21 cellular contexts compared by ENCODE assay signal in the genomic region with DNA sequence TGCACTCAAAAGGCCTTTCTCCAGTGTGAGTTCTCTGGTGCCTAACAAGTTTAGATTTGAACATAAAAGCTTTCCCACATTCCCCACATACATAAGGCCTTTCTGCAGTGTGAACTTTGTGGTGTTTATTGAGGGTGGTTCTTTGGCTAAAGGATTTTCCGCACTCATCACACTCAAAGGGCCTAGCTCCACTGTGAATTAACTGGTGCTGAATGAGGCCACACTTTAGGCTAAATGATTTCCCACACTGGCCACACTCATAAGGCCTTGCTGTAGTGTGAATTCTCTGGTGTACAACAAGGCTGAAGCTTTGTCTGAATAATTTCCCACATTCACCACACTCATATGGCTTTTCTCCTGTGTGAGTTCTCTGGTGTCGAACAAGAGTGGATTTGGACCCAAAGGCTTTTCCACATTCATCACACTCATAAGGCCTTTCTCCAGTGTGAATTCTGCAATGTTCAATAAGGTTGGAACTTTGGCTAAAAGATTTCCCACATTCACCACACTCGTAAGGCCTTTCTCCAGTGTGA. TPM values are rescaled to one million over a fixed set of nuclear protein-coding genes. Genes with fewer than 3 reads are reported as not detected.
DNase-seq lines count a peak whose midpoint lies in the region; ATAC-seq, FAIRE-seq and TF ChIP-seq lines count a peak whose summit lies in the region.
"Had no signal": no experiment of that assay in that cellular context is flagged by ENCODE, and none has a peak within 500 bp of the region (broad histone marks: within the 10 kb centered on the region; RNA-seq: fewer than 3 reads in every experiment).

No MANE protein-coding gene starts in this region.

- TF ChIP-seq CTCF in HCT116 (IDR thresholded peaks at IDR 0.05 in 2 of 3, conservative IDR thresholded peaks at IDR 0.05 in 1 of 3; ENCODE audit: borderline replicate concordance in 1 of 3, insufficient read depth in 1 of 3, low read depth in 2 of 3, low read length in 2 of 3) (no peak), K562 (IDR thresholded peaks at IDR 0.05 in 2 of 3, conservative IDR thresholded peaks at IDR 0.05 in 1 of 3; ENCODE audit: insufficient read depth in 2 of 3, low read depth in 1 of 3, low read length in 3 of 3) (no peak), liver (IDR thresholded peaks at IDR 0.05; ENCODE audit: low read depth, low read length, missing input control) (no peak), osteoblast (IDR thresholded peaks at IDR 0.05; ENCODE audit: extremely low read depth, low read depth, low read length) (no peak), upper lobe of left lung (IDR thresholded peaks at IDR 0.05) (no peak)

- TF ChIP-seq RAD21 in HCT116 (IDR thresholded peaks at IDR 0.05; ENCODE audit: low read depth) (no peak), K562 (CRISPR knock-in tag; conservative IDR thresholded peaks at IDR 0.05 in 1 of 2, IDR thresholded peaks at IDR 0.05 in 1 of 2) (no peak), liver (IDR thresholded peaks at IDR 0.05) (no peak)

- H3K27ac ChIP-seq in HCT116 (ENCODE audit: low read depth, low read length) (no peak overlapping the region), K562 (ENCODE audit: extremely low read depth, low read depth, low read length) (no peak overlapping the region), liver (ENCODE audit: low read depth in 1 of 2, low read length in 2 of 2) (no peak overlapping the region), osteoblast (ENCODE audit: low read depth, low read length) (no peak overlapping the region), upper lobe of left lung (no peak overlapping the region), SJCRH30 (no peak overlapping the region)
- H3K27ac ChIP-seq: PC-9 had no signal

- H3K79me2 ChIP-seq in HCT116 (ENCODE audit: insufficient read depth, low read length), result 0 out of 2 replicates have a peak, but pooled peaks cover 2% of the 10 kb centered on the region
- no peaks in the 10 kb centered on the region for H3K79me2 ChIP-seq in K562 (ENCODE audit: control insufficient read depth, insufficient read depth, low read length)
- H3K79me2 ChIP-seq in osteoblast (ENCODE audit: insufficient read depth, low read length), result peaks cover 20% of the 10 kb centered on the region

- peaks cover 0 to 2% of the 10 kb centered on the region in 2 experiments; a peak in 1 of 4 replicates for H3K4me1 ChIP-seq in HCT116 (ENCODE audit: control insufficient read depth in 1 of 2, insufficient read depth in 2 of 2, low read length in 2 of 2)
- H3K4me1 ChIP-seq in K562 (replicated peaks in 1 of 2; ENCODE audit: control insufficient read depth in 2 of 2, insufficient read depth in 2 of 2, low read length in 2 of 2), result no peaks in the 10 kb centered on the region
- H3K4me1 ChIP-seq in liver (ENCODE audit: control insufficient read depth in 4 of 4, insufficient read depth in 4 of 4, low read length in 3 of 4), result peaks cover 0 to under 1% (median 0%) of the 10 kb centered on the region in 4 donors
- H3K4me1 ChIP-seq in osteoblast (ENCODE audit: insufficient read depth, low read length), result no peaks in the 10 kb centered on the region
- peaks cover 0 to 3% (median 0%) of the 10 kb centered on the region in 4 donors for H3K4me1 ChIP-seq in upper lobe of left lung
- no peaks in the 10 kb centered on the region for H3K4me1 ChIP-seq in SJCRH30

- no peaks in the 10 kb centered on the region for H3K27me3 ChIP-seq in HCT116 (ENCODE audit: insufficient read depth, low read length)
- no peaks in the 10 kb centered on the region for H3K27me3 ChIP-seq in K562 (ENCODE audit: control insufficient read depth in 2 of 2, insufficient read depth in 2 of 2, low read length in 2 of 2)
- no peaks in the 10 kb centered on the region for H3K27me3 ChIP-seq in liver (ENCODE audit: control insufficient read depth in 4 of 4, insufficient read depth in 4 of 4, low read length in 3 of 4)
- no peaks in the 10 kb centered on the region for H3K27me3 ChIP-seq in osteoblast (ENCODE audit: insufficient read depth, low read length)
- H3K27me3 ChIP-seq in upper lobe of left lung, result no peaks in the 10 kb centered on the region
- no peaks in the 10 kb centered on the region for H3K27me3 ChIP-seq in SJCRH30
- H3K27me3 ChIP-seq: MG63 had no signal

- H3K9me1 ChIP-seq in K562 (ENCODE audit: control insufficient read depth, insufficient read depth, low read length), result no peaks in the 10 kb centered on the region

- BruUV-seq in HCT116 (replicated peaks; lab: Mats Ljungman, UMichigan) (no TSS peak), K562 (replicated peaks; lab: Mats Ljungman, UMichigan) (no TSS peak)

- CTCF ChIA-PET in HCT116 (lab: Charles Lee), result no interaction called here
- CTCF ChIA-PET in K562 (lab: Yijun Ruan, JAX; ENCODE audit: low intra/inter-chr PET ratio), result no interaction called here

- H3K36me3 ChIP-seq in HCT116 (ENCODE audit: control insufficient read depth in 1 of 2, insufficient read depth in 2 of 2, low read length in 2 of 2), result peaks cover 15 to 29% of the 10 kb centered on the region in 2 experiments
- H3K36me3 ChIP-seq in K562 (ENCODE audit: control insufficient read depth, insufficient read depth, low read length), result 0 out of 3 replicates have a peak, but pooled peaks cover 3% of the 10 kb centered on the region
- peaks cover 10 to 52% (median 50%) of the 10 kb centered on the region in 4 donors for H3K36me3 ChIP-seq in liver (ENCODE audit: control insufficient read depth in 4 of 4, insufficient read depth in 3 of 4, low read depth in 1 of 4, low read length in 3 of 4)
- H3K36me3 ChIP-seq in osteoblast (ENCODE audit: insufficient read depth, low read length), result peaks cover 49% of the 10 kb centered on the region
- H3K36me3 ChIP-seq in upper lobe of left lung, result peaks cover 26 to 52% (median 48%) of the 10 kb centered on the region in 4 donors
- H3K36me3 ChIP-seq in SJCRH30, result peaks cover 49% of the 10 kb centered on the region

- no peaks in the 10 kb centered on the region for H3K9me2 ChIP-seq in HCT116 (ENCODE audit: insufficient read depth)

- no peak for TF ChIP-seq POLR2A in HCT116 (IDR thresholded peaks at IDR 0.05; ENCODE audit: borderline replicate concordance, extremely low read depth, insufficient read depth, insufficient read length)
- no peak for TF ChIP-seq POLR2A in K562 (conservative IDR thresholded peaks at IDR 0.05)
- TF ChIP-seq POLR2A in upper lobe of left lung (IDR thresholded peaks at IDR 0.05), result no peak

- H3K9ac ChIP-seq in HCT116 (ENCODE audit: low read length) (no peak overlapping the region), K562 (ENCODE audit: insufficient read depth in 1 of 2, low read depth in 2 of 2, low read length in 2 of 2) (no peak overlapping the region), liver (ENCODE audit: low read depth in 1 of 2, low read length in 2 of 2) (no peak overlapping the region)

- TF ChIP-seq EP300 in K562 (IDR thresholded peaks at IDR 0.05; ENCODE audit: low read length) (no peak), upper lobe of left lung (IDR thresholded peaks at IDR 0.05) (no peak)

- H3K9me3 ChIP-seq in HCT116 (ENCODE audit: control insufficient read depth in 1 of 2, insufficient read depth in 1 of 2, low read depth in 1 of 2, low read length in 2 of 2), result peaks cover 61 to 63% of the 10 kb centered on the region in 2 experiments; a peak in 3 of 4 replicates
- H3K9me3 ChIP-seq in K562 (replicated peaks; ENCODE audit: control insufficient read depth, insufficient read depth, low read depth, low read length), result peaks cover 13% of the 10 kb centered on the region
- H3K9me3 ChIP-seq in liver (ENCODE audit: control insufficient read depth in 4 of 4, low read length in 3 of 4), result peaks cover 64 to 94% (median 90%) of the 10 kb centered on the region in 4 donors
- H3K9me3 ChIP-seq in osteoblast (ENCODE audit: low read depth, low read length), result peaks cover 65% of the 10 kb centered on the region
- peaks cover 61 to 100% (median 97%) of the 10 kb centered on the region in 4 donors for H3K9me3 ChIP-seq in upper lobe of left lung
- H3K9me3 ChIP-seq in SJCRH30 (replicated peaks), result peaks cover 39% of the 10 kb centered on the region

- in situ Hi-C loops in K562 (cut with MboI), result no loop called here

- RAD21 ChIA-PET in HCT116 (lab: Charles Lee; ENCODE audit: low non-redundant PET in 1 of 2, low total read pairs in 2 of 2, uncharacterized antibody in 2 of 2, unreplicated experiment in 2 of 2), result no interaction called here

- DNase-seq in HCT116 (ENCODE audit: low read depth, low spot score) (no peak), K562 (ENCODE audit: extremely low read depth in 1 of 4, low spot score in 3 of 4) (no peak), osteoblast (ENCODE audit: insufficient read length, low spot score, missing footprints) (peak; percentile 38), upper lobe of left lung (no peak), activated T-cell treated with anti-CD3 and anti-CD28 coated beads for 4 hours (no peak), SJCRH30 (no peak), LoVo (ENCODE audit: low spot score) (no peak)
- DNase-seq: GOT3, HCEC 1CT, KBM-7, MG63, NCI-H1694, NCI-H2029 treated with DMSO at 0.1 percent for 48 hours, NCI-H2227 treated with DMSO at 0.1 percent for 48 hours, NCI-H526 treated with DMSO at 0.1 percent for 48 hours, PC-9, Right ventricle myocardium superior, RPMI8226 had no signal

- WGBS in K562 (ENCODE audit: insufficient coverage, low coverage, missing lambda C conversion rate), result 42% methylated on average over 3 of the region's 3 CpGs
- WGBS in liver, result 98% methylated on average over 3 of the region's 3 CpGs
- 95 to 97% methylated on average over 3 of the region's 3 CpGs for WGBS in upper lobe of left lung, 2 donors

- POLR2A ChIA-PET in HCT116 (lab: Charles Lee), result no interaction called here
- POLR2A ChIA-PET in K562 (lab: Yijun Ruan, JAX), result no interaction called here

- FAIRE-seq in K562 (lab: Jason Lieb, UNC), result no peak
- FAIRE-seq: D721Med had no signal

- H3K4me2 ChIP-seq in HCT116 (ENCODE audit: low read length), result no peak overlapping the region
- no peak overlapping the region for H3K4me2 ChIP-seq in K562 (ENCODE audit: insufficient read depth, low read length)
- no peak overlapping the region for H3K4me2 ChIP-seq in osteoblast (ENCODE audit: insufficient read depth, low read length)
- H3K4me2 ChIP-seq: PC-9 had no signal

- H4K20me1 ChIP-seq in HCT116 (ENCODE audit: insufficient read depth), result no peaks in the 10 kb centered on the region
- H4K20me1 ChIP-seq in K562 (replicated peaks; ENCODE audit: control insufficient read depth, insufficient read depth, low read length), result no peaks in the 10 kb centered on the region
- H4K20me1 ChIP-seq in osteoblast (ENCODE audit: insufficient read depth, low read length), result no peaks in the 10 kb centered on the region

- H3K4me3 ChIP-seq in HCT116 (replicated peaks in 1 of 2; ENCODE audit: low read depth in 1 of 2, low read length in 2 of 2) (no peak overlapping the region), K562 (no peak overlapping the region), liver (ENCODE audit: low read depth in 1 of 3, low read length in 3 of 3) (peak overlapping the region in 2 of 3 donors; percentile 67 to 73), osteoblast (ENCODE audit: insufficient read depth, low read length) (no peak overlapping the region), upper lobe of left lung (no peak overlapping the region), SJCRH30 (no peak overlapping the region)
- H3K4me3 ChIP-seq: MG63, PC-9 had no signal

- intact Hi-C loops in HCT116 (cut with micrococcal nuclease) (loop anchor here (10.0 kb wide), 1 partner anchor 138 kb away; a partner anchor contains a TSS), K562 (cut with micrococcal nuclease) (no loop called here)

- ATAC-seq in HCT116 (no peak), K562 (no peak), upper lobe of left lung (ENCODE audit: low FRiP score in 2 of 2) (no peak)

- H2AFZ ChIP-seq in HCT116 (ENCODE audit: low read depth, low read length, poor library complexity, severe bottlenecking) (no peak overlapping the region), K562 (ENCODE audit: low read depth, low read length) (no peak overlapping the region), osteoblast (ENCODE audit: low read length) (no peak overlapping the region)
- H2AFZ ChIP-seq: PC-9 had no signal

RNA-seq across cellular contexts. Expression of a gene that starts 6.2 kb away (rescaled TPM):
- total RNA-seq in HCT116 (2021; ENCODE audit: unreplicated experiment) (4.0 TPM), K562 (2014; rRNA removed) (0.78 and 1.1 TPM in 2 replicates), K562 (2014; rRNA removed; fragmentation: Illumina TruSeq; extraction: Trizol) (1.2 and 1.6 TPM in 2 replicates), K562 (2015; rRNA removed; fragmentation: Illumina TruSeq; extraction: Trizol) (1.1 and 1.2 TPM in 2 replicates), K562 (2021) (1.3 and 1.6 TPM in 2 replicates), liver (1 to 10 TPM; 1.5 to 2.9 TPM), osteoblast (4.3 and 6.2 TPM in 2 replicates), upper lobe of left lung (1 to 10 TPM in 5 of 6 donors, under 1 TPM in 1; 0.55 to 6.1 (median 3.6) TPM)
- 1.4 and 2.1 TPM in 2 replicates for polyA plus RNA-seq in HCT116 (2012)
- total RNA-seq in K562 (2011; cell fraction: chromatin; rRNA removed; ENCODE audit: low replicate concordance), result 4.9 and 8.5 TPM in 2 replicates
- total RNA-seq in K562 (2011; cell fraction: nucleolus; rRNA removed), result 5.0 and 7.2 TPM in 2 replicates
- 4.7 and 4.8 TPM in 2 replicates for total RNA-seq in K562 (2011; cell fraction: nucleoplasm; rRNA removed)
- polyA plus RNA-seq in K562 (2011; rRNA removed) (1.3 and 2.0 TPM in 2 replicates), K562 (2014; fragmentation: Illumina TruSeq; extraction: Trizol) (1.3 and 1.5 TPM in 2 replicates), K562 (2014; fragmentation: Nextera tagmentation; extraction: Ambion mirVana) (under 1 TPM; 0.20 to 0.27 TPM), K562 (2014; rRNA removed) (0.61 and 1.1 TPM in 2 replicates), liver (under 1 TPM; 0.97 to 0.99 TPM)
- 0.66 and 1.0 TPM in 2 replicates for polyA plus RNA-seq in K562 (2011; cell fraction: cytosol; rRNA removed)
- polyA plus RNA-seq in K562 (2011; cell fraction: nucleus; rRNA removed), result 1.6 and 1.8 TPM in 2 replicates
- polyA plus RNA-seq in K562 (2012), result 0.85 and 1.3 TPM in 2 replicates
- 3.9 and 4.7 TPM in 2 replicates for polyA minus RNA-seq in K562 (2011; rRNA and poly(A)+ RNA removed)
- 0.82 and 1.1 TPM in 2 replicates for polyA minus RNA-seq in K562 (2011; cell fraction: cytosol; rRNA and poly(A)+ RNA removed)
- 4.3 and 5.6 TPM in 2 replicates for polyA minus RNA-seq in K562 (2011; cell fraction: nucleus; rRNA and poly(A)+ RNA removed)
- total RNA-seq in SJCRH30 (2014; rRNA removed; shearing (Covaris generic)), result 6.8 and 7.5 TPM in 2 replicates

RNA-seq across cellular contexts. Expression of a gene that starts 11.5 kb away (rescaled TPM):
- total RNA-seq in HCT116 (2021; ENCODE audit: unreplicated experiment), result not detected
- not detected in 2 replicates for polyA plus RNA-seq in HCT116 (2012)
- total RNA-seq in K562 (2011; cell fraction: chromatin; rRNA removed; ENCODE audit: low replicate concordance), result 0.32 and 0.81 TPM in 2 replicates
- 0.50 and 1.7 TPM in 2 replicates for total RNA-seq in K562 (2011; cell fraction: nucleolus; rRNA removed)
- 0.29 and 0.46 TPM in 2 replicates for total RNA-seq in K562 (2011; cell fraction: nucleoplasm; rRNA removed)
- total RNA-seq in K562 (2014; rRNA removed), result 0.14 and 0.69 TPM in 2 replicates
- total RNA-seq in K562 (2014; rRNA removed; fragmentation: Illumina TruSeq; extraction: Trizol), result 0.18 and 0.32 TPM in 2 replicates
- total RNA-seq in K562 (2015; rRNA removed; fragmentation: Illumina TruSeq; extraction: Trizol), result 0.15 and 0.25 TPM in 2 replicates
- 0.16 and 0.27 TPM in 2 replicates for total RNA-seq in K562 (2021)
- polyA plus RNA-seq in K562 (2011; rRNA removed), result 0.20 and 0.42 TPM in 2 replicates
- polyA plus RNA-seq in K562 (2011; cell fraction: cytosol; rRNA removed), result 0.04 and 0.31 TPM in 2 replicates
- polyA plus RNA-seq in K562 (2011; cell fraction: nucleus; rRNA removed), result 0.11 and 0.21 TPM in 2 replicates
- polyA plus RNA-seq in K562 (2012), result 0.16 and 0.36 TPM in 2 replicates
- polyA plus RNA-seq in K562 (2014; fragmentation: Illumina TruSeq; extraction: Trizol), result 0.12 and 0.19 TPM in 2 replicates
- polyA plus RNA-seq in K562 (2014; fragmentation: Nextera tagmentation; extraction: Ambion mirVana), result under 1 TPM in 1 of 2 experiments, not detected in 1; 0.03 TPM
- 0.12 and 0.31 TPM in 2 replicates for polyA plus RNA-seq in K562 (2014; rRNA removed)
- 0.36 and 0.39 TPM in 2 replicates for polyA minus RNA-seq in K562 (2011; rRNA and poly(A)+ RNA removed)
- polyA minus RNA-seq in K562 (2011; cell fraction: cytosol; rRNA and poly(A)+ RNA removed), result not detected in 2 replicates
- polyA minus RNA-seq in K562 (2011; cell fraction: nucleus; rRNA and poly(A)+ RNA removed), result 0.22 and 0.40 TPM in 2 replicates
- 1 to 10 TPM; 1.2 to 8.6 TPM for total RNA-seq in liver
- polyA plus RNA-seq in liver, result under 1 TPM; 0.29 to 0.60 TPM
- 11.2 and 11.6 TPM in 2 replicates for total RNA-seq in osteoblast
- 1 to 10 TPM in 5 of 6 donors, under 1 TPM in 1; 0.78 to 3.3 (median 2.6) TPM for total RNA-seq in upper lobe of left lung
- 8.4 and 9.3 TPM in 2 replicates for total RNA-seq in SJCRH30 (2014; rRNA removed; shearing (Covaris generic))
- total RNA-seq: NCI-H460 had no signal

RNA-seq across cellular contexts. Expression of a gene that starts 12.8 kb away (rescaled TPM):
- total RNA-seq in HCT116 (2021; ENCODE audit: unreplicated experiment) (3.1 TPM), K562 (2014; rRNA removed) (3.9 and 5.0 TPM in 2 replicates), K562 (2014; rRNA removed; fragmentation: Illumina TruSeq; extraction: Trizol) (5.1 and 6.4 TPM in 2 replicates), K562 (2015; rRNA removed; fragmentation: Illumina TruSeq; extraction: Trizol) (3.5 TPM in 2 replicates), K562 (2021) (4.8 and 5.2 TPM in 2 replicates), liver (1 to 10 TPM; 4.4 to 4.8 TPM), osteoblast (6.5 and 7.2 TPM in 2 replicates), upper lobe of left lung (10 to 100 TPM in 1 of 6 donors, 1 to 10 TPM in 5; 4.3 to 11.1 (median 7.4) TPM)
- polyA plus RNA-seq in HCT116 (2012), result 0.41 and 1.1 TPM in 2 replicates
- 26.0 and 36.4 TPM in 2 replicates for total RNA-seq in K562 (2011; cell fraction: chromatin; rRNA removed; ENCODE audit: low replicate concordance)
- total RNA-seq in K562 (2011; cell fraction: nucleolus; rRNA removed), result 29.0 and 29.5 TPM in 2 replicates
- total RNA-seq in K562 (2011; cell fraction: nucleoplasm; rRNA removed), result 17.0 and 21.4 TPM in 2 replicates
- polyA plus RNA-seq in K562 (2011; rRNA removed) (11.8 and 12.8 TPM in 2 replicates), K562 (2014; fragmentation: Illumina TruSeq; extraction: Trizol) (4.4 and 4.6 TPM in 2 replicates), K562 (2014; fragmentation: Nextera tagmentation; extraction: Ambion mirVana) (1 to 10 TPM; 1.6 to 1.7 TPM), K562 (2014; rRNA removed) (4.3 and 5.0 TPM in 2 replicates), liver (1 to 10 TPM in 1 of 2 donors, under 1 TPM in 1; 0.96 to 3.0 TPM)
- 3.4 and 6.3 TPM in 2 replicates for polyA plus RNA-seq in K562 (2011; cell fraction: cytosol; rRNA removed)
- 12.8 and 16.3 TPM in 2 replicates for polyA plus RNA-seq in K562 (2011; cell fraction: nucleus; rRNA removed)
- 3.1 and 3.2 TPM in 2 replicates for polyA plus RNA-seq in K562 (2012)
- 15.3 and 17.1 TPM in 2 replicates for polyA minus RNA-seq in K562 (2011; rRNA and poly(A)+ RNA removed)
- 4.3 and 5.9 TPM in 2 replicates for polyA minus RNA-seq in K562 (2011; cell fraction: cytosol; rRNA and poly(A)+ RNA removed)
- polyA minus RNA-seq in K562 (2011; cell fraction: nucleus; rRNA and poly(A)+ RNA removed), result 10.9 and 17.0 TPM in 2 replicates
- total RNA-seq in SJCRH30 (2014; rRNA removed; shearing (Covaris generic)), result 11.8 and 13.4 TPM in 2 replicates

RNA-seq across cellular contexts. Expression of a gene that starts 27.2 kb away (rescaled TPM):
- total RNA-seq in HCT116 (2021; ENCODE audit: unreplicated experiment), result 3.8 TPM
- 1.2 and 2.4 TPM in 2 replicates for polyA plus RNA-seq in HCT116 (2012)
- 9.5 and 10.6 TPM in 2 replicates for total RNA-seq in K562 (2011; cell fraction: chromatin; rRNA removed; ENCODE audit: low replicate concordance)
- 9.7 and 11.2 TPM in 2 replicates for total RNA-seq in K562 (2011; cell fraction: nucleolus; rRNA removed)
- 10.9 and 12.1 TPM in 2 replicates for total RNA-seq in K562 (2011; cell fraction: nucleoplasm; rRNA removed)
- 3.2 and 5.9 TPM in 2 replicates for total RNA-seq in K562 (2014; rRNA removed)
- 4.1 and 5.0 TPM in 2 replicates for total RNA-seq in K562 (2014; rRNA removed; fragmentation: Illumina TruSeq; extraction: Trizol)
- 3.0 and 3.1 TPM in 2 replicates for total RNA-seq in K562 (2015; rRNA removed; fragmentation: Illumina TruSeq; extraction: Trizol)
- 3.5 and 4.0 TPM in 2 replicates for total RNA-seq in K562 (2021)
- 4.2 and 5.0 TPM in 2 replicates for polyA plus RNA-seq in K562 (2011; rRNA removed)
- polyA plus RNA-seq in K562 (2011; cell fraction: cytosol; rRNA removed), result 3.2 and 4.1 TPM in 2 replicates
- polyA plus RNA-seq in K562 (2011; cell fraction: nucleus; rRNA removed), result 3.9 and 7.4 TPM in 2 replicates
- 2.4 and 4.6 TPM in 2 replicates for polyA plus RNA-seq in K562 (2012)
- 2.6 and 4.1 TPM in 2 replicates for polyA plus RNA-seq in K562 (2014; fragmentation: Illumina TruSeq; extraction: Trizol)
- under 1 TPM; 0.28 to 0.78 TPM for polyA plus RNA-seq in K562 (2014; fragmentation: Nextera tagmentation; extraction: Ambion mirVana)
- polyA plus RNA-seq in K562 (2014; rRNA removed), result 2.2 and 4.1 TPM in 2 replicates
- polyA minus RNA-seq in K562 (2011; rRNA and poly(A)+ RNA removed), result 4.7 and 4.8 TPM in 2 replicates
- 1.0 and 1.4 TPM in 2 replicates for polyA minus RNA-seq in K562 (2011; cell fraction: cytosol; rRNA and poly(A)+ RNA removed)
- 7.1 and 7.9 TPM in 2 replicates for polyA minus RNA-seq in K562 (2011; cell fraction: nucleus; rRNA and poly(A)+ RNA removed)
- 1 to 10 TPM; 1.4 to 7.1 TPM for total RNA-seq in liver
- polyA plus RNA-seq in liver, result 1 to 10 TPM in 1 of 2 donors, under 1 TPM in 1; 0.86 to 1.4 TPM
- 4.1 and 4.7 TPM in 2 replicates for total RNA-seq in osteoblast
- total RNA-seq in upper lobe of left lung, result 1 to 10 TPM; 1.7 to 7.3 (median 3.0) TPM
- total RNA-seq in SJCRH30 (2014; rRNA removed; shearing (Covaris generic)), result 11.7 and 17.8 TPM in 2 replicates

RNA-seq across cellular contexts. Expression of a gene that starts 41.6 kb away (rescaled TPM):
- total RNA-seq in HCT116 (2021; ENCODE audit: unreplicated experiment) (8.4 TPM), K562 (2014; rRNA removed) (10.0 and 13.4 TPM in 2 replicates), K562 (2014; rRNA removed; fragmentation: Illumina TruSeq; extraction: Trizol) (5.5 and 5.9 TPM in 2 replicates), K562 (2015; rRNA removed; fragmentation: Illumina TruSeq; extraction: Trizol) (4.6 and 5.7 TPM in 2 replicates), K562 (2021) (6.3 and 7.0 TPM in 2 replicates), liver (10 to 100 TPM in 1 of 2 donors, 1 to 10 TPM in 1; 6.9 to 12.1 TPM), osteoblast (18.5 and 22.1 TPM in 2 replicates), upper lobe of left lung (10 to 100 TPM; 11.5 to 18.5 (median 16.1) TPM)
- polyA plus RNA-seq in HCT116 (2012), result 3.2 and 5.7 TPM in 2 replicates
- 6.6 and 10.5 TPM in 2 replicates for total RNA-seq in K562 (2011; cell fraction: chromatin; rRNA removed; ENCODE audit: low replicate concordance)
- 6.3 and 8.8 TPM in 2 replicates for total RNA-seq in K562 (2011; cell fraction: nucleolus; rRNA removed)
- total RNA-seq in K562 (2011; cell fraction: nucleoplasm; rRNA removed), result 7.3 and 9.7 TPM in 2 replicates
- polyA plus RNA-seq in K562 (2011; rRNA removed) (3.1 and 6.6 TPM in 2 replicates), K562 (2014; fragmentation: Illumina TruSeq; extraction: Trizol) (4.8 and 5.2 TPM in 2 replicates), K562 (2014; fragmentation: Nextera tagmentation; extraction: Ambion mirVana) (1 to 10 TPM; 1.3 to 1.5 TPM), K562 (2014; rRNA removed) (6.5 and 7.0 TPM in 2 replicates), liver (1 to 10 TPM; 1.5 to 4.0 TPM)
- 3.1 and 3.6 TPM in 2 replicates for polyA plus RNA-seq in K562 (2011; cell fraction: cytosol; rRNA removed)
- polyA plus RNA-seq in K562 (2011; cell fraction: nucleus; rRNA removed), result 3.7 and 6.7 TPM in 2 replicates
- 5.0 and 5.2 TPM in 2 replicates for polyA plus RNA-seq in K562 (2012)
- polyA minus RNA-seq in K562 (2011; rRNA and poly(A)+ RNA removed), result 5.8 and 7.7 TPM in 2 replicates
- 2.8 and 3.4 TPM in 2 replicates for polyA minus RNA-seq in K562 (2011; cell fraction: cytosol; rRNA and poly(A)+ RNA removed)
- polyA minus RNA-seq in K562 (2011; cell fraction: nucleus; rRNA and poly(A)+ RNA removed), result 5.0 and 6.1 TPM in 2 replicates
- total RNA-seq in SJCRH30 (2014; rRNA removed; shearing (Covaris generic)), result 20.2 and 20.8 TPM in 2 replicates

Comparison
In these comparisons a context has a peak if more than half of its experiments do, and no peak if none do; other contexts are left out.
1. H3K4me3 ChIP-seq: peak in liver (2 of 3); none in HCT116 (0 of 2), K562 (single experiment), osteoblast (single experiment), upper lobe of left lung (0 of 4) and SJCRH30 (single experiment).